Comparison of ENCODE assay signal across 11 cellular contexts in the genomic region with DNA sequence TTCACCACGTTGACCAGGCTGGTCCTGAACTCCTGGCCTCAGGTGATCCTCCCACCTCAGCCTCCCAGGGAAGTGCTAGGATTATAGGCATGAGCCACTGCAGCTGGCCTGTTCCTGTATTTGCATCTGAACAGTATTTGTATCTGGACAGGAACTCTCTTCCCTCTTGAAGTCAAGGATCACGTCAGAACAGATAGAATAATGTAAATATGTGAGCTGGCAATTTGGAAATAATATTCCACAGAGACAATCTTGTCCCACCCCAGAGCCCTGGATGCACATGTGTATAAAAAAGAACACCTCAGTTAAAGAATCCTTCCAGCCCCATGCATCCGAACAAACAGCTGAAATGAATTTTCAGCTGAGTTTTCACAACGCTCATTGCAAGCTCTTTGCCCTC.
DNase-seq lines count a peak whose midpoint lies in the region; ATAC-seq, FAIRE-seq and TF ChIP-seq lines count a peak whose summit lies in the region.
"Had no signal": no experiment of that assay in that cellular context is flagged by ENCODE, and none has a peak within 500 bp of the region (broad histone marks: within the 10 kb centered on the region; RNA-seq: fewer than 3 reads in every experiment).

No MANE protein-coding gene starts in this region.

- no peak for TF ChIP-seq CTCF in HepG2 (CRISPR knock-in tag; IDR thresholded peaks at IDR 0.05)
- TF ChIP-seq CTCF in right lobe of liver (IDR thresholded peaks at IDR 0.05): no peak
- TF ChIP-seq CTCF in endothelial cell of umbilical vein (IDR thresholded peaks at IDR 0.05; ENCODE audit: extremely low read depth in 1 of 2, insufficient read depth in 1 of 2, low read depth in 1 of 2, low read length in 2 of 2): no peak
- TF ChIP-seq CTCF in nephron progenitor cell (IDR thresholded peaks at IDR 0.05): no peak

- dilution Hi-C loops in endothelial cell of umbilical vein (cut with MboI; ENCODE audit: extremely low pct_ligation_motif_present, low sequenced_read_pairs): no loop called here

- in situ Hi-C loops in HepG2 (cut with HindIII; ENCODE audit: extremely low pct_ligation_motif_present, low pct_unique_long_range_greater_than_20kb): loop anchor here (5.0 to 10.0 kb wide), 2 partner anchors 121 to 219 kb away; partner anchors contain the start of genes FGD6 and VEZT

- CTCF ChIA-PET in HepG2 (lab: Yijun Ruan, JAX; ENCODE audit: low intra/inter-chr PET ratio, low total read pairs) (interaction anchor here (0.7 to 3.6 kb wide), 3 partner anchors 70 to 732 kb away, joined by 3 to 50 read pairs (median 3); no protein-coding TSS in a partner anchor), endothelial cell of umbilical vein (lab: Charles Lee) (interaction anchor here (0.6 to 7.1 kb wide), 39 partner anchors 9 to 790 kb away, joined by 3 to 131 read pairs (median 4); partner anchors contain the start of genes FGD6, METAP2, NR2C1 and VEZT)

- no peaks in the 10 kb centered on the region for H4K20me1 ChIP-seq in HepG2 (ENCODE audit: insufficient read depth, low read length)
- no peaks in the 10 kb centered on the region for H4K20me1 ChIP-seq in endothelial cell of umbilical vein (replicated peaks; ENCODE audit: control insufficient read depth, extremely low read depth, insufficient read depth, low read length)

- H3K4me3 ChIP-seq in HepG2 (replicated peaks in 1 of 3; ENCODE audit: insufficient read depth in 1 of 3, low read depth in 2 of 3, low read length in 3 of 3) (peak overlapping the region; percentile 9 to 31 (median 16); a peak in 2 of 6 replicates), right lobe of liver (no peak overlapping the region), endothelial cell of umbilical vein (replicated peaks in 1 of 3; ENCODE audit: insufficient read depth in 1 of 3, low read depth in 1 of 3, low read length in 3 of 3) (peak overlapping the region in 1 of 3 experiments; percentile 27)

- H3K27ac ChIP-seq in HepG2 (ENCODE audit: extremely low read length, insufficient read depth, low read length) (no peak overlapping the region), right lobe of liver (no peak overlapping the region), endothelial cell of umbilical vein (ENCODE audit: insufficient read depth, low read depth, low read length) (peak overlapping the region; percentile 50)
- H3K27ac ChIP-seq: neutrophil had no signal

- H3K79me2 ChIP-seq in HepG2 (ENCODE audit: insufficient read depth, low read length): no peaks in the 10 kb centered on the region
- H3K79me2 ChIP-seq in endothelial cell of umbilical vein (ENCODE audit: control insufficient read depth, insufficient read depth, low read length): no peaks in the 10 kb centered on the region

- DNase-seq in HepG2 (ENCODE audit: low spot score): peak; percentile 21
- DNase-seq in right lobe of liver: no peak
- no peak for DNase-seq in endothelial cell of umbilical vein (ENCODE audit: low read depth, low spot score)
- DNase-seq in nephron progenitor cell: no peak
- no peak for DNase-seq in ureter (ENCODE audit: low spot score)
- no peak for DNase-seq in NCI-H2171 treated with DMSO at 0.1 percent for 48 hours (lab: John Stamatoyannopoulos, UW)
- no peak for DNase-seq in HT-29 (ENCODE audit: low spot score)
- DNase-seq: stimulated activated CD4-positive, alpha-beta T cell treated with anti-CD3 and anti-CD28 coated beads, Interleukin-4, amount 100 ng/mL, for 4 hours had no signal

- H3K4me1 ChIP-seq in HepG2 (ENCODE audit: insufficient read depth, low read length) (peaks cover 58% of the 10 kb centered on the region), right lobe of liver (no peaks in the 10 kb centered on the region), endothelial cell of umbilical vein (ENCODE audit: control insufficient read depth, extremely low read depth, insufficient read depth, low read length) (peaks cover 11% of the 10 kb centered on the region)

- peak overlapping the region; percentile 52 for H3K4me3 Mint-ChIP-seq in nephron progenitor cell
- H3K4me3 Mint-ChIP-seq: central memory CD8-positive, alpha-beta T cell had no signal

- POLR2A ChIA-PET in HepG2 (lab: Yijun Ruan, JAX): interaction anchor here (0.6 to 1.8 kb wide), 2 partner anchors 219 to 263 kb away, joined by 3 to 6 read pairs; partner anchors contain the start of gene NR2C1
- POLR2A ChIA-PET in endothelial cell of umbilical vein (lab: Charles Lee): interaction anchor here (1.0 kb wide), 1 partner anchor 119 kb away, joined by 3 read pairs; the partner anchor contains the start of genes FGD6 and VEZT

- H3K9me1 ChIP-seq in endothelial cell of umbilical vein (replicated peaks; ENCODE audit: control insufficient read depth, extremely low read depth, insufficient read depth, low read length): no peaks in the 10 kb centered on the region

- TF ChIP-seq POLR2A in HepG2 (IDR thresholded peaks at IDR 0.05; ENCODE audit: insufficient read depth in 1 of 2, low read depth in 2 of 2, low read length in 2 of 2): no peak
- no peak for TF ChIP-seq POLR2A in right lobe of liver (IDR thresholded peaks at IDR 0.05)
- TF ChIP-seq POLR2A in endothelial cell of umbilical vein (IDR thresholded peaks at IDR 0.05; ENCODE audit: low read depth, low read length): no peak

- WGBS in HepG2 (ENCODE audit: low lambda C conversion rate): 19% methylated on average over 4 of the region's 4 CpGs
- WGBS in right lobe of liver (ENCODE audit: insufficient coverage, low coverage, low lambda C conversion rate, missing lambda C conversion rate): 31% methylated on average over 4 of the region's 4 CpGs

- peak overlapping the region; percentile 96 for H3K27ac Mint-ChIP-seq in nephron progenitor cell

- H3K36me3 ChIP-seq in HepG2 (replicated peaks in 1 of 2; ENCODE audit: control insufficient read depth in 1 of 2, insufficient read depth in 2 of 2, low read length in 2 of 2) (no peaks in the 10 kb centered on the region), right lobe of liver (no peaks in the 10 kb centered on the region), endothelial cell of umbilical vein (ENCODE audit: control insufficient read depth in 2 of 2, extremely low read depth in 1 of 2, insufficient read depth in 2 of 2, low read length in 2 of 2) (no peaks in the 10 kb centered on the region)
- H3K36me3 ChIP-seq: neutrophil had no signal

- peaks cover 3% of the 10 kb centered on the region for H3K9me3 Mint-ChIP-seq in nephron progenitor cell
- H3K9me3 Mint-ChIP-seq: central memory CD8-positive, alpha-beta T cell had no signal

- intact Hi-C loops in HepG2 (cut with micrococcal nuclease; ENCODE audit: unreplicated experiment) (loop anchor here (1.0 to 5.0 kb wide), 6 partner anchors 17 to 789 kb away; partner anchors contain the start of gene METAP2), right lobe of liver (cut with DNase I) (loop anchor here in 1 of 2 donors (10.0 kb wide), 1 partner anchor 221 kb away; no protein-coding TSS in a partner anchor), endothelial cell of umbilical vein (cut with micrococcal nuclease) (loop anchor here (1.0 to 10.0 kb wide), 7 partner anchors 73 to 1201 kb away; partner anchors contain the start of genes FGD6 and VEZT)

- no peak for FAIRE-seq in HepG2 (lab: Jason Lieb, UNC)
- no peak for FAIRE-seq in endothelial cell of umbilical vein (lab: Jason Lieb, UNC)

- TF ChIP-seq EP300 in HepG2 (IDR thresholded peaks at IDR 0.05; ENCODE audit: low read depth in 2 of 2, low read length in 2 of 2) (no peak), HepG2 (CRISPR knock-in tag; IDR thresholded peaks at IDR 0.05; ENCODE audit: borderline replicate concordance) (no peak)

- peaks cover 26% of the 10 kb centered on the region for H3K4me1 Mint-ChIP-seq in nephron progenitor cell
- H3K4me1 Mint-ChIP-seq: central memory CD8-positive, alpha-beta T cell had no signal

- peak overlapping the region; percentile 67 for H2AFZ ChIP-seq in HepG2 (ENCODE audit: low read length)
- H2AFZ ChIP-seq in endothelial cell of umbilical vein (ENCODE audit: low read depth, low read length): peak overlapping the region; percentile 93

- no peaks in the 10 kb centered on the region for H3K36me3 Mint-ChIP-seq in nephron progenitor cell (ENCODE audit: low read depth)

- H3K9me3 ChIP-seq in HepG2 (ENCODE audit: low read length) (no peaks in the 10 kb centered on the region), right lobe of liver (no peaks in the 10 kb centered on the region), endothelial cell of umbilical vein (replicated peaks; ENCODE audit: control insufficient read depth, insufficient read depth, low read length) (no peaks in the 10 kb centered on the region)
- H3K9me3 ChIP-seq: neutrophil had no signal

- ATAC-seq in HepG2: no peak
- ATAC-seq in right lobe of liver: no peak
- ATAC-seq in GM21360 (IDR thresholded peaks at IDR 0.05; ENCODE audit: unreplicated experiment): no peak

- no peaks in the 10 kb centered on the region for H3K27me3 Mint-ChIP-seq in nephron progenitor cell (ENCODE audit: low read depth, poor library complexity)
- H3K27me3 Mint-ChIP-seq: central memory CD8-positive, alpha-beta T cell had no signal

- BruUV-seq in HepG2 (replicated peaks; lab: Mats Ljungman, UMichigan): no TSS peak
- no TSS peak for BruUV-seq in endothelial cell of umbilical vein (replicated peaks; lab: Mats Ljungman, UMichigan)

- no peaks in the 10 kb centered on the region for H3K27me3 ChIP-seq in HepG2 (ENCODE audit: control insufficient read depth in 1 of 2, insufficient read depth in 2 of 2, low read length in 2 of 2)
- no peaks in the 10 kb centered on the region for H3K27me3 ChIP-seq in right lobe of liver
- H3K27me3 ChIP-seq in endothelial cell of umbilical vein (ENCODE audit: control insufficient read depth in 2 of 2, insufficient read depth in 2 of 2, low read length in 2 of 2): no peaks in the 10 kb centered on the region
- H3K27me3 ChIP-seq: neutrophil had no signal

- no peak for TF ChIP-seq RAD21 in HepG2 (CRISPR knock-in tag; IDR thresholded peaks at IDR 0.05)

- H3K9ac ChIP-seq in HepG2 (ENCODE audit: insufficient read depth, low read depth, low read length) (no peak overlapping the region), endothelial cell of umbilical vein (replicated peaks; ENCODE audit: extremely low read depth, insufficient read depth, low read length) (peak overlapping the region; percentile 34)

- H3K4me2 ChIP-seq in HepG2 (ENCODE audit: low read depth, low read length) (peak overlapping the region; percentile 71), endothelial cell of umbilical vein (ENCODE audit: insufficient read depth, low read length) (peak overlapping the region; percentile 75)

TF ChIP-seq in endothelial cell of umbilical vein, 7 proteins besides CTCF, POLR2A, EP300 and RAD21:
- TF ChIP-seq, protein P1, sequence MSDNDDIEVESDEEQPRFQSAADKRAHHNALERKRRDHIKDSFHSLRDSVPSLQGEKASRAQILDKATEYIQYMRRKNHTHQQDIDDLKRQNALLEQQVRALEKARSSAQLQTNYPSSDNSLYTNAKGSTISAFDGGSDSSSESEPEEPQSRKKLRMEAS (IDR thresholded peaks at IDR 0.05; ENCODE audit: insufficient read depth, insufficient read length): no peak
- no peak for TF ChIP-seq POLR2AphosphoS5 (IDR thresholded peaks at IDR 0.05; ENCODE audit: insufficient read depth, low read depth, low read length)

Comparison
In these comparisons a context has a peak if more than half of its experiments do, and no peak if none do; other contexts are left out.
1. H3K4me3 ChIP-seq: peak in HepG2 (3 of 3); none in right lobe of liver (0 of 3).